27 cellular contexts compared by ENCODE assay signal in the genomic region with DNA sequence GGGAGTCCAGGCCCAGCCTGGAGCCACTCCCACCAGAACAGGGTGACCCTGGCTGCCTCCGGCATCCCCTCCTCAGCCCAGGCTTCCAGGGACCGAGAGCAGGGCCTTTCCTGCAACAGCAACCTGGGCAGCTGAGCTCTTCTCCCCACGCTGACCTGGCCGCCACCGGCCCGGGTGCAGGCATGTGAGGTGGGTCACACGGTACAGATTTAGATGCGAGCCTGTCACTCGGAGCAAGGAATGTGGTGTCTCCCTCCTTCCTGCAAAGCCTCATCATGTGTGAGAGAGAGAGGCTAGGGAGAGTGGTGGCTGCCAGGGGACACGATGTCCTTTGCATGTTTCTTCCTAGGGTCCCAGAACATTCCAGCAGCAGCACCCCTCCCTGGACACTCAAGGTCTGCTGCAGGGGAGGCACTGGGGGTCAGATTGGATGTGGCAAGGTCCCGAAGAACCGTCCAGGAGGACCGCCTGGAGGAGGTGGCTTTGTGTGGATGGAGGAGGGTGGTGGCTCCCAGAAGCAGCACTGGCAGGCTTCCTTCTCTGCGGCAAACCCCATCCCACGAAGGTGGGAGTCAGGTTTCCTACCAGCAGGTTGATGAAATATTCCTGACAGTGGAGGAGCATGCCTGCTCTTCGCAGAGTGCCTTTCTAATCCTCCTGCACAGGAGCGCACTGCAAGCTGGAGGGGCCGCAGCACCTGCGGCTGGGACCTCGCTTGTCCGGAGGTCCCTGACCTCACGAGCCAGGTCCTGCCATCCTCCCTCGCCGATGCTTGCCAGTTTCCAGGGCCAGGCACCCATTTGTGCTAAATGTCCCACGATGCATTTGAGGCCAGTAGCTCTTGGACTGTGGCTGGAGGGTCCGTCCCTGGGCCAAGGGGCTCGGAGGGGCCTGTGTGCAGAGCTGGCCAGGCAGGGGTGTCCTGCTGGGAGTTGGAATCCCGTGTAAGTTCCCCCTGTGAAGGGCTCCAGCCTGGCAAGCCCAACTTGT.
"Had no signal": no experiment of that assay in that cellular context is flagged by ENCODE, and none has a peak within 500 bp of the region (broad histone marks: within the 10 kb centered on the region; RNA-seq: fewer than 3 reads in every experiment).

No MANE protein-coding gene starts in this region.

- ATAC-seq: activated CD4-positive, alpha-beta T cell treated with anti-CD3 and anti-CD28 coated beads for 36 hours; activated T-cell treated with anti-CD3 and anti-CD28 coated beads, Interleukin-2, amount 50 U/mL, for 72 hours had no signal

- H3K27ac Mint-ChIP-seq: activated CD4-positive, alpha-beta memory T cell treated with anti-CD3 and anti-CD28 coated beads, Interleukin-2, amount 10 ng/mL, durations not matched to agents 7 days and 5 days; activated CD4-positive, alpha-beta T cell treated with anti-CD3 and anti-CD28 coated beads for 36 hours; activated naive CD8-positive, alpha-beta T cell treated with anti-CD3 and anti-CD28 coated beads, Interleukin-2, amount 10 ng/mL, durations not matched to agents 7 days and 5 days; activated T-cell treated with anti-CD3 and anti-CD28 coated beads, Interleukin-2, amount 50 U/mL, for 72 hours; activated T-helper 2 cell treated with anti-CD3 and anti-CD28 coated beads, Interferon-gamma antibody, Interleukin-2, Interleukin-4, amounts not matched to agents 10 μg/mL and 5 μg/mL and 100 μg/mL, durations not matched to agents 14 hours and 24 hours and 36 hours; IgD-negative memory B cell had no signal

- H3K4me3 Mint-ChIP-seq: activated CD4-positive, alpha-beta memory T cell treated with anti-CD3 and anti-CD28 coated beads, Interleukin-2, amount 10 ng/mL, durations not matched to agents 7 days and 5 days; activated CD4-positive, alpha-beta T cell treated with anti-CD3 and anti-CD28 coated beads for 36 hours; activated naive CD8-positive, alpha-beta T cell treated with anti-CD3 and anti-CD28 coated beads, Interleukin-2, amount 10 ng/mL, durations not matched to agents 7 days and 5 days; activated T-cell treated with anti-CD3 and anti-CD28 coated beads, Interleukin-2, amount 50 U/mL, for 72 hours; IgD-negative memory B cell had no signal

- H3K9me3 Mint-ChIP-seq: activated CD4-positive, alpha-beta memory T cell treated with anti-CD3 and anti-CD28 coated beads, Interleukin-2, amount 10 ng/mL, durations not matched to agents 7 days and 5 days; activated naive CD8-positive, alpha-beta T cell treated with anti-CD3 and anti-CD28 coated beads, Interleukin-2, amount 10 ng/mL, durations not matched to agents 7 days and 5 days; activated T-cell treated with anti-CD3 and anti-CD28 coated beads, Interleukin-2, amount 50 U/mL, for 72 hours; activated T-helper 2 cell treated with anti-CD3 and anti-CD28 coated beads, Interferon-gamma antibody, Interleukin-2, Interleukin-4, amounts not matched to agents 10 μg/mL and 5 μg/mL and 100 μg/mL, durations not matched to agents 14 hours and 24 hours and 36 hours had no signal

- DNase-seq: activated CD4-positive, alpha-beta memory T cell treated with anti-CD3 and anti-CD28 coated beads, Interleukin-2, amount 10 ng/mL, durations not matched to agents 7 days and 5 days; activated CD4-positive, alpha-beta T cell treated with anti-CD3 and anti-CD28 coated beads for 36 hours; activated CD4-positive, alpha-beta T cell treated with anti-CD3 and anti-CD28 coated beads, Interleukin-2, amount 50 U/mL, for 1 hour; activated gamma-delta T cell treated with Interleukin-2 at 50 U/mL for 16 hours; activated naive CD4-positive, alpha-beta T cell treated with anti-CD3 and anti-CD28 coated beads, Interleukin-2, amount 50 U/mL, for 16 hours; activated naive CD8-positive, alpha-beta T cell treated with anti-CD3 and anti-CD28 coated beads, Interleukin-2, amount 10 ng/mL, durations not matched to agents 7 days and 5 days; activated T-cell treated with anti-CD3 and anti-CD28 coated beads, Interleukin-2, amount 50 U/mL, for 72 hours; adrenal gland; anterior cingulate cortex; central memory CD4-positive, alpha-beta T cell; MV-4-11; NCI-H1092 treated with DMSO at 0.1 percent for 48 hours; NCI-H1417 treated with DMSO at 0.1 percent for 48 hours; NCI-H187; NCI-H2081; NCI-H345; NCI-H510A; NCI-H526 treated with DMSO at 0.1 percent for 48 hours; NCI-H82; SJCRH30; SK-N-SH; T-helper 1 cell had no signal

- H3K27me3 Mint-ChIP-seq: activated CD4-positive, alpha-beta memory T cell treated with anti-CD3 and anti-CD28 coated beads, Interleukin-2, amount 10 ng/mL, durations not matched to agents 7 days and 5 days; activated CD4-positive, alpha-beta T cell treated with anti-CD3 and anti-CD28 coated beads for 36 hours; activated naive CD8-positive, alpha-beta T cell treated with anti-CD3 and anti-CD28 coated beads, Interleukin-2, amount 10 ng/mL, durations not matched to agents 7 days and 5 days had no signal

- H3K9me3 ChIP-seq: adrenal gland, breast epithelium, SJCRH30, SK-N-SH had no signal

- H3K36me3 Mint-ChIP-seq: activated naive CD8-positive, alpha-beta T cell treated with anti-CD3 and anti-CD28 coated beads, Interleukin-2, amount 10 ng/mL, durations not matched to agents 7 days and 5 days; IgD-negative memory B cell had no signal

- H3K4me1 Mint-ChIP-seq: activated CD4-positive, alpha-beta memory T cell treated with anti-CD3 and anti-CD28 coated beads, Interleukin-2, amount 10 ng/mL, durations not matched to agents 7 days and 5 days; activated CD4-positive, alpha-beta T cell treated with anti-CD3 and anti-CD28 coated beads for 36 hours; activated naive CD8-positive, alpha-beta T cell treated with anti-CD3 and anti-CD28 coated beads, Interleukin-2, amount 10 ng/mL, durations not matched to agents 7 days and 5 days; IgD-negative memory B cell had no signal

- H3K4me3 ChIP-seq: adrenal gland, breast epithelium, SJCRH30 had no signal

- H3K27ac ChIP-seq: adrenal gland, breast epithelium, KMS-11, SJCRH30, VCaP had no signal

- H3K4me1 ChIP-seq: breast epithelium had no signal
